ENCODE assay signal across 10 cellular contexts in genomic region chr4:48254381-48255072, GRCh38. TPM values are rescaled to one million over a fixed set of nuclear protein-coding genes. Genes with fewer than 3 reads are reported as not detected.
DNase-seq lines count a peak whose midpoint lies in the region; ATAC-seq and TF ChIP-seq lines count a peak whose summit lies in the region.
"Had no signal": no experiment of that assay in that cellular context is flagged by ENCODE, and none has a peak within 500 bp of the region (broad histone marks: within the 10 kb centered on the region; RNA-seq: fewer than 3 reads in every experiment).

No MANE protein-coding gene starts in this region.

- H3K9me3 ChIP-seq in stomach: no peaks in the 10 kb centered on the region

- 48 to 59% (median 55%) methylated on average over 6 of the region's 6 CpGs for whole genome bisulfite sequencing in stomach, 5 donors

- TF ChIP-seq EP300 in stomach (IDR thresholded peaks at IDR 0.05): no peak

- TF ChIP-seq POLR2A in stomach (IDR thresholded peaks at IDR 0.05): no peak

- no peak overlapping the region for H3K4me3 ChIP-seq in fibroblast of pulmonary artery (replicated peaks; ENCODE audit: low read depth, low read length)
- no peak overlapping the region for H3K4me3 ChIP-seq in stomach
- H3K4me3 ChIP-seq: coronary artery had no signal

- H3K27me3 ChIP-seq in stomach: no peaks in the 10 kb centered on the region

- DNase-seq in GOT3 (lab: John Stamatoyannopoulos, UW) (peak; percentile 33), NCI-H69 (lab: John Stamatoyannopoulos, UW) (peak; percentile 71), fibroblast of pulmonary artery (ENCODE audit: low read depth) (peak; percentile 79), stomach (peak; percentile 70)
- DNase-seq: activated T-cell treated with anti-CD3 and anti-CD28 coated beads, Interleukin-2, amount 50 U/mL, for 4 hours; GF-D8 had no signal

- no peak for ATAC-seq in GM19463 (IDR thresholded peaks at IDR 0.05; ENCODE audit: unreplicated experiment)
- ATAC-seq in HG03432 (IDR thresholded peaks at IDR 0.05; ENCODE audit: unreplicated experiment): no peak
- ATAC-seq in GM19023 (IDR thresholded peaks at IDR 0.05; ENCODE audit: unreplicated experiment): no peak
- ATAC-seq: activated T-cell treated with anti-CD3 and anti-CD28 coated beads, Interleukin-2, amount 50 U/mL, for 4 hours had no signal

- TF ChIP-seq CTCF in fibroblast of pulmonary artery (IDR thresholded peaks at IDR 0.05; ENCODE audit: low read length, missing control alignments) (no peak), stomach (IDR thresholded peaks at IDR 0.05) (no peak)

- peaks cover 0 to 13% (median 10%) of the 10 kb centered on the region in 4 donors for H3K4me1 ChIP-seq in stomach

- intact Hi-C loops in stomach (cut with DNase I; ENCODE audit: low total_unique reads): no loop called here

- no peaks in the 10 kb centered on the region for H3K36me3 ChIP-seq in stomach

- no peak overlapping the region for H3K27ac ChIP-seq in stomach
- H3K27ac ChIP-seq: coronary artery had no signal

RNA-seq across cellular contexts. Expression of gene TEC, which starts 15.1 kb away (rescaled TPM):
- 1 to 10 TPM in 4 of 5 donors, under 1 TPM in 1; 0.89 to 7.0 (median 2.6) TPM for total RNA-seq in stomach
- 1 to 10 TPM in 2 of 3 donors, under 1 TPM in 1; 0.81 to 2.0 (median 1.6) TPM for polyA plus RNA-seq in stomach
